Comparison of ENCODE assay signal across 1 cellular context in the genomic region with DNA sequence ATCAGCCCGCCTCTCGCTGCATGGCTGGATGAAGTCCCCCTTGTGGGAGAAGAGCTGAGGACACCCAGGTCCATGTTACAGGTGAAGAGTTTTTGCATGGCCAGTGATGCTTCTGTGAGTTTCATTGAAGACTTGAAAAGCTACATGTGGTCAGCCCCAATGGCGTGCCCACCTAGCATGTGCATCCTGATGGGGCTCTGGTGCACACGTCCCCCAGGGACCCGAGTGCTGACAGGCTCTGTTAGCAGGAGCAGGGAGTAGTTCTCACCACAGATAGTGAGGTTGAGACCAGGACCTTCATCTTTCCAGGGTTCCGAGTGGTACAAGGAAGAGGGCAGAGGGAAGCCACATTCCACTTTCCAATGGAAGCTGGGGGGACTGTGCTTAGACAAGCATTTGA.
TF ChIP-seq lines count a peak whose summit lies in the region.

No MANE protein-coding gene starts in this region.

TF ChIP-seq in H1, 55 proteins besides CTCF, POLR2A, EP300 and RAD21:
- TF ChIP-seq CHD7 (IDR thresholded peaks at IDR 0.05; ENCODE audit: insufficient replicate concordance, low read length) (no peak), MAFK (IDR thresholded peaks at IDR 0.05; ENCODE audit: low read depth, low read length) (no peak), TAF7 (optimal IDR thresholded peaks at IDR 0.05; ENCODE audit: borderline replicate concordance, low read depth, low read length) (no peak), RXRA (IDR thresholded peaks at IDR 0.05; ENCODE audit: insufficient read depth, low read depth, low read length) (no peak), NANOG (IDR thresholded peaks at IDR 0.05; ENCODE audit: insufficient read depth, low read depth, low read length, poor library complexity, severe bottlenecking) (no peak), TEAD4 (IDR thresholded peaks at IDR 0.05; ENCODE audit: low read depth, low read length) (no peak), YY1 (IDR thresholded peaks at IDR 0.05; ENCODE audit: low read depth, low read length) (no peak), RBBP5 (IDR thresholded peaks at IDR 0.05; ENCODE audit: borderline replicate concordance, low read depth, low read length) (no peak), SP4 (IDR thresholded peaks at IDR 0.05; ENCODE audit: low read length) (no peak), SP1 (IDR thresholded peaks at IDR 0.05; ENCODE audit: low read depth, low read length) (no peak), GTF2F1 (IDR thresholded peaks at IDR 0.05; ENCODE audit: borderline replicate concordance, low read depth, low read length) (no peak), CREB1 (IDR thresholded peaks at IDR 0.05) (no peak), BCL11A (IDR thresholded peaks at IDR 0.05; ENCODE audit: low read depth in 2 of 2, low read length in 2 of 2) (no peak), RFX5 (IDR thresholded peaks at IDR 0.05; ENCODE audit: borderline replicate concordance, low read depth, low read length) (no peak), POLR2AphosphoS5 (IDR thresholded peaks at IDR 0.05; ENCODE audit: low read depth, low read length) (no peak), PHF8 (conservative IDR thresholded peaks at IDR 0.05; ENCODE audit: low read depth, low read length) (no peak), JUND (IDR thresholded peaks at IDR 0.05; ENCODE audit: low read length) (no peak), ZNF274 (IDR thresholded peaks at IDR 0.05; ENCODE audit: borderline replicate concordance, extremely low read depth, low read length) (no peak), FOSL1 (IDR thresholded peaks at IDR 0.05; ENCODE audit: insufficient read depth, low read depth, low read length) (no peak)
- TF ChIP-seq, protein P1, sequence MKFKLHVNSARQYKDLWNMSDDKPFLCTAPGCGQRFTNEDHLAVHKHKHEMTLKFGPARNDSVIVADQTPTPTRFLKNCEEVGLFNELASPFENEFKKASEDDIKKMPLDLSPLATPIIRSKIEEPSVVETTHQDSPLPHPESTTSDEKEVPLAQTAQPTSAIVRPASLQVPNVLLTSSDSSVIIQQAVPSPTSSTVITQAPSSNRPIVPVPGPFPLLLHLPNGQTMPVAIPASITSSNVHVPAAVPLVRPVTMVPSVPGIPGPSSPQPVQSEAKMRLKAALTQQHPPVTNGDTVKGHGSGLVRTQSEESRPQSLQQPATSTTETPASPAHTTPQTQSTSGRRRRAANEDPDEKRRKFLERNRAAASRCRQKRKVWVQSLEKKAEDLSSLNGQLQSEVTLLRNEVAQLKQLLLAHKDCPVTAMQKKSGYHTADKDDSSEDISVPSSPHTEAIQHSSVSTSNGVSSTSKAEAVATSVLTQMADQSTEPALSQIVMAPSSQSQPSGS (IDR thresholded peaks at IDR 0.05; ENCODE audit: low read length) = no peak
